In the genomic region with DNA sequence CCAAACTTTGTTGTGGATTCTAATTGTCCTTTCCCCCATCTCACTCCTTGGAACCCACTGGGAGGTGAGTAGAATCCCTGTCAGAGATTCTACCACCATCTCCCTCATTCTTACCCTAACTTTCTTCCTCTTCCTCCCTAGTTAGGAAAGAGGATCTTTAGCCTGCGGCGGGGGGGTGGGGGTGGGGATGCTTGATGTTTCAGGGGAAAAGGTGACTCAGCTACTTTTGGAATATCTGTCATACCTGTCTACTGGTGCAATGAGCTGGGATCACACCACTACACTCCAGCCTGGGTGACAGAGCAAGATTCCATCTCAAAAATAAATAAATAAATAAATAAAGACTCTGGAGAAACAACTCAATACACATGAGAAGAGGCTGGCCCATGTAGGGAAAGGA, we compare ENCODE assay signal across 1 cellular context.
TF ChIP-seq lines count a peak whose summit lies in the region.

No MANE protein-coding gene starts in this region.

TF ChIP-seq in K562, 482 proteins besides CTCF, POLR2A, EP300 and RAD21 (continued from another document):
- TF ChIP-seq, protein P1, sequence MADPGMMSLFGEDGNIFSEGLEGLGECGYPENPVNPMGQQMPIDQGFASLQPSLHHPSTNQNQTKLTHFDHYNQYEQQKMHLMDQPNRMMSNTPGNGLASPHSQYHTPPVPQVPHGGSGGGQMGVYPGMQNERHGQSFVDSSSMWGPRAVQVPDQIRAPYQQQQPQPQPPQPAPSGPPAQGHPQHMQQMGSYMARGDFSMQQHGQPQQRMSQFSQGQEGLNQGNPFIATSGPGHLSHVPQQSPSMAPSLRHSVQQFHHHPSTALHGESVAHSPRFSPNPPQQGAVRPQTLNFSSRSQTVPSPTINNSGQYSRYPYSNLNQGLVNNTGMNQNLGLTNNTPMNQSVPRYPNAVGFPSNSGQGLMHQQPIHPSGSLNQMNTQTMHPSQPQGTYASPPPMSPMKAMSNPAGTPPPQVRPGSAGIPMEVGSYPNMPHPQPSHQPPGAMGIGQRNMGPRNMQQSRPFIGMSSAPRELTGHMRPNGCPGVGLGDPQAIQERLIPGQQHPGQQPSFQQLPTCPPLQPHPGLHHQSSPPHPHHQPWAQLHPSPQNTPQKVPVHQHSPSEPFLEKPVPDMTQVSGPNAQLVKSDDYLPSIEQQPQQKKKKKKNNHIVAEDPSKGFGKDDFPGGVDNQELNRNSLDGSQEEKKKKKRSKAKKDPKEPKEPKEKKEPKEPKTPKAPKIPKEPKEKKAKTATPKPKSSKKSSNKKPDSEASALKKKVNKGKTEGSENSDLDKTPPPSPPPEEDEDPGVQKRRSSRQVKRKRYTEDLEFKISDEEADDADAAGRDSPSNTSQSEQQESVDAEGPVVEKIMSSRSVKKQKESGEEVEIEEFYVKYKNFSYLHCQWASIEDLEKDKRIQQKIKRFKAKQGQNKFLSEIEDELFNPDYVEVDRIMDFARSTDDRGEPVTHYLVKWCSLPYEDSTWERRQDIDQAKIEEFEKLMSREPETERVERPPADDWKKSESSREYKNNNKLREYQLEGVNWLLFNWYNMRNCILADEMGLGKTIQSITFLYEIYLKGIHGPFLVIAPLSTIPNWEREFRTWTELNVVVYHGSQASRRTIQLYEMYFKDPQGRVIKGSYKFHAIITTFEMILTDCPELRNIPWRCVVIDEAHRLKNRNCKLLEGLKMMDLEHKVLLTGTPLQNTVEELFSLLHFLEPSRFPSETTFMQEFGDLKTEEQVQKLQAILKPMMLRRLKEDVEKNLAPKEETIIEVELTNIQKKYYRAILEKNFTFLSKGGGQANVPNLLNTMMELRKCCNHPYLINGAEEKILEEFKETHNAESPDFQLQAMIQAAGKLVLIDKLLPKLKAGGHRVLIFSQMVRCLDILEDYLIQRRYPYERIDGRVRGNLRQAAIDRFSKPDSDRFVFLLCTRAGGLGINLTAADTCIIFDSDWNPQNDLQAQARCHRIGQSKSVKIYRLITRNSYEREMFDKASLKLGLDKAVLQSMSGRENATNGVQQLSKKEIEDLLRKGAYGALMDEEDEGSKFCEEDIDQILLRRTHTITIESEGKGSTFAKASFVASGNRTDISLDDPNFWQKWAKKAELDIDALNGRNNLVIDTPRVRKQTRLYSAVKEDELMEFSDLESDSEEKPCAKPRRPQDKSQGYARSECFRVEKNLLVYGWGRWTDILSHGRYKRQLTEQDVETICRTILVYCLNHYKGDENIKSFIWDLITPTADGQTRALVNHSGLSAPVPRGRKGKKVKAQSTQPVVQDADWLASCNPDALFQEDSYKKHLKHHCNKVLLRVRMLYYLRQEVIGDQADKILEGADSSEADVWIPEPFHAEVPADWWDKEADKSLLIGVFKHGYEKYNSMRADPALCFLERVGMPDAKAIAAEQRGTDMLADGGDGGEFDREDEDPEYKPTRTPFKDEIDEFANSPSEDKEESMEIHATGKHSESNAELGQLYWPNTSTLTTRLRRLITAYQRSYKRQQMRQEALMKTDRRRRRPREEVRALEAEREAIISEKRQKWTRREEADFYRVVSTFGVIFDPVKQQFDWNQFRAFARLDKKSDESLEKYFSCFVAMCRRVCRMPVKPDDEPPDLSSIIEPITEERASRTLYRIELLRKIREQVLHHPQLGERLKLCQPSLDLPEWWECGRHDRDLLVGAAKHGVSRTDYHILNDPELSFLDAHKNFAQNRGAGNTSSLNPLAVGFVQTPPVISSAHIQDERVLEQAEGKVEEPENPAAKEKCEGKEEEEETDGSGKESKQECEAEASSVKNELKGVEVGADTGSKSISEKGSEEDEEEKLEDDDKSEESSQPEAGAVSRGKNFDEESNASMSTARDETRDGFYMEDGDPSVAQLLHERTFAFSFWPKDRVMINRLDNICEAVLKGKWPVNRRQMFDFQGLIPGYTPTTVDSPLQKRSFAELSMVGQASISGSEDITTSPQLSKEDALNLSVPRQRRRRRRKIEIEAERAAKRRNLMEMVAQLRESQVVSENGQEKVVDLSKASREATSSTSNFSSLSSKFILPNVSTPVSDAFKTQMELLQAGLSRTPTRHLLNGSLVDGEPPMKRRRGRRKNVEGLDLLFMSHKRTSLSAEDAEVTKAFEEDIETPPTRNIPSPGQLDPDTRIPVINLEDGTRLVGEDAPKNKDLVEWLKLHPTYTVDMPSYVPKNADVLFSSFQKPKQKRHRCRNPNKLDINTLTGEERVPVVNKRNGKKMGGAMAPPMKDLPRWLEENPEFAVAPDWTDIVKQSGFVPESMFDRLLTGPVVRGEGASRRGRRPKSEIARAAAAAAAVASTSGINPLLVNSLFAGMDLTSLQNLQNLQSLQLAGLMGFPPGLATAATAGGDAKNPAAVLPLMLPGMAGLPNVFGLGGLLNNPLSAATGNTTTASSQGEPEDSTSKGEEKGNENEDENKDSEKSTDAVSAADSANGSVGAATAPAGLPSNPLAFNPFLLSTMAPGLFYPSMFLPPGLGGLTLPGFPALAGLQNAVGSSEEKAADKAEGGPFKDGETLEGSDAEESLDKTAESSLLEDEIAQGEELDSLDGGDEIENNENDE (IDR thresholded peaks at IDR 0.05; ENCODE audit: low read depth, low read length): no peak
- TF ChIP-seq HDAC1 (IDR thresholded peaks at IDR 0.05): no peak
- TF ChIP-seq MAFF (IDR thresholded peaks at IDR 0.05; ENCODE audit: low read length): peak; percentile 91
- no peak for TF ChIP-seq SMC3 (conservative IDR thresholded peaks at IDR 0.05; ENCODE audit: insufficient read depth, low read depth, low read length)
- TF ChIP-seq SRSF3 (IDR thresholded peaks at IDR 0.05; ENCODE audit: insufficient read depth, low read length): no peak
- TF ChIP-seq, protein P2, sequence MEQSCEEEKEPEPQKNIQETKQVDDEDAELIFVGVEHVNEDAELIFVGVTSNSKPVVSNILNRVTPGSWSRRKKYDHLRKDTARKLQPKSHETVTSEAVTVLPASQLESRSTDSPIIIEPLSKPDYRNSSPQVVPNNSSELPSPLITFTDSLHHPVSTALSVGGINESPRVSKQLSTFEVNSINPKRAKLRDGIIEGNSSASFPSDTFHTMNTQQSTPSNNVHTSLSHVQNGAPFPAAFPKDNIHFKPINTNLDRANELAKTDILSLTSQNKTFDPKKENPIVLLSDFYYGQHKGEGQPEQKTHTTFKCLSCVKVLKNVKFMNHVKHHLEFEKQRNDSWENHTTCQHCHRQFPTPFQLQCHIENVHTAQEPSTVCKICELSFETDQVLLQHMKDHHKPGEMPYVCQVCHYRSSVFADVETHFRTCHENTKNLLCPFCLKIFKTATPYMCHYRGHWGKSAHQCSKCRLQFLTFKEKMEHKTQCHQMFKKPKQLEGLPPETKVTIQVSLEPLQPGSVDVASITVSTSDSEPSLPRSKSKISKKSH (CRISPR knock-in tag; IDR thresholded peaks at IDR 0.05): no peak
- TF ChIP-seq HDAC8 (tag; IDR thresholded peaks at IDR 0.05): no peak
- no peak for TF ChIP-seq RFX7 (CRISPR knock-in tag; IDR thresholded peaks at IDR 0.05)
- TF ChIP-seq JUND (IDR thresholded peaks at IDR 0.05; ENCODE audit: borderline replicate concordance, low read depth, low read length): peak; percentile 73
- peak; percentile 88; the same call in 1 of the 3 replicates for TF ChIP-seq JUND (tag; IDR thresholded peaks at IDR 0.05; ENCODE audit: borderline replicate concordance, low read depth, low read length)
- TF ChIP-seq XRCC4 (IDR thresholded peaks at IDR 0.05; ENCODE audit: extremely low read depth, insufficient read depth, insufficient read length): no peak
- TF ChIP-seq CSDE1 (IDR thresholded peaks at IDR 0.05): no peak
- no peak for TF ChIP-seq RBM34 (IDR thresholded peaks at IDR 0.05; ENCODE audit: borderline replicate concordance, insufficient read depth, low read length)
- TF ChIP-seq BRD9 (IDR thresholded peaks at IDR 0.05; ENCODE audit: low read depth, partially characterized antibody): no peak
- peak; percentile 96 for TF ChIP-seq ZNF316 (IDR thresholded peaks at IDR 0.05)
- TF ChIP-seq, protein P3, sequence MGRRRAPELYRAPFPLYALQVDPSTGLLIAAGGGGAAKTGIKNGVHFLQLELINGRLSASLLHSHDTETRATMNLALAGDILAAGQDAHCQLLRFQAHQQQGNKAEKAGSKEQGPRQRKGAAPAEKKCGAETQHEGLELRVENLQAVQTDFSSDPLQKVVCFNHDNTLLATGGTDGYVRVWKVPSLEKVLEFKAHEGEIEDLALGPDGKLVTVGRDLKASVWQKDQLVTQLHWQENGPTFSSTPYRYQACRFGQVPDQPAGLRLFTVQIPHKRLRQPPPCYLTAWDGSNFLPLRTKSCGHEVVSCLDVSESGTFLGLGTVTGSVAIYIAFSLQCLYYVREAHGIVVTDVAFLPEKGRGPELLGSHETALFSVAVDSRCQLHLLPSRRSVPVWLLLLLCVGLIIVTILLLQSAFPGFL (CRISPR knock-in tag; IDR thresholded peaks at IDR 0.05): no peak
- TF ChIP-seq PYGO2 (tag; IDR thresholded peaks at IDR 0.05): no peak
- TF ChIP-seq PHB (CRISPR knock-in tag; IDR thresholded peaks at IDR 0.05): no peak
- TF ChIP-seq PHTF2 (CRISPR knock-in tag; IDR thresholded peaks at IDR 0.05): no peak
- TF ChIP-seq, protein P4, sequence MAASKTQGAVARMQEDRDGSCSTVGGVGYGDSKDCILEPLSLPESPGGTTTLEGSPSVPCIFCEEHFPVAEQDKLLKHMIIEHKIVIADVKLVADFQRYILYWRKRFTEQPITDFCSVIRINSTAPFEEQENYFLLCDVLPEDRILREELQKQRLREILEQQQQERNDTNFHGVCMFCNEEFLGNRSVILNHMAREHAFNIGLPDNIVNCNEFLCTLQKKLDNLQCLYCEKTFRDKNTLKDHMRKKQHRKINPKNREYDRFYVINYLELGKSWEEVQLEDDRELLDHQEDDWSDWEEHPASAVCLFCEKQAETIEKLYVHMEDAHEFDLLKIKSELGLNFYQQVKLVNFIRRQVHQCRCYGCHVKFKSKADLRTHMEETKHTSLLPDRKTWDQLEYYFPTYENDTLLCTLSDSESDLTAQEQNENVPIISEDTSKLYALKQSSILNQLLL (CRISPR knock-in tag; IDR thresholded peaks at IDR 0.05; ENCODE audit: borderline replicate concordance): no peak
- TF ChIP-seq, protein P5, sequence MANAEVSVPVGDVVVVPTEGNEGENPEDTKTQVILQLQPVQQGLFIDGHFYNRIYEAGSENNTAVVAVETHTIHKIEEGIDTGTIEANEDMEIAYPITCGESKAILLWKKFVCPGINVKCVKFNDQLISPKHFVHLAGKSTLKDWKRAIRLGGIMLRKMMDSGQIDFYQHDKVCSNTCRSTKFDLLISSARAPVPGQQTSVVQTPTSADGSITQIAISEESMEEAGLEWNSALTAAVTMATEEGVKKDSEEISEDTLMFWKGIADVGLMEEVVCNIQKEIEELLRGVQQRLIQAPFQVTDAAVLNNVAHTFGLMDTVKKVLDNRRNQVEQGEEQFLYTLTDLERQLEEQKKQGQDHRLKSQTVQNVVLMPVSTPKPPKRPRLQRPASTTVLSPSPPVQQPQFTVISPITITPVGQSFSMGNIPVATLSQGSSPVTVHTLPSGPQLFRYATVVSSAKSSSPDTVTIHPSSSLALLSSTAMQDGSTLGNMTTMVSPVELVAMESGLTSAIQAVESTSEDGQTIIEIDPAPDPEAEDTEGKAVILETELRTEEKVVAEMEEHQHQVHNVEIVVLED (CRISPR knock-in tag; IDR thresholded peaks at IDR 0.05): no peak
- no peak for TF ChIP-seq NBN (IDR thresholded peaks at IDR 0.05; ENCODE audit: low read depth)
- TF ChIP-seq FOXK2 (conservative IDR thresholded peaks at IDR 0.05 in 1 of 2, IDR thresholded peaks at IDR 0.05 in 1 of 2; ENCODE audit: low read depth in 2 of 2): no peak; a peak in 1 of 4 replicates
- no peak for TF ChIP-seq FIP1L1 (IDR thresholded peaks at IDR 0.05; ENCODE audit: low read depth, low read length, poor library complexity, severe bottlenecking)
- no peak for TF ChIP-seq GTF2E2 (tag; IDR thresholded peaks at IDR 0.05)
- no peak for TF ChIP-seq IFI16 (CRISPR knock-in tag; IDR thresholded peaks at IDR 0.05)
